23 cellular contexts compared by ENCODE assay signal in genomic region chr12:119791453-119791852, GRCh38.
"Had no signal": no experiment of that assay in that cellular context is flagged by ENCODE, and none has a peak within 500 bp of the region (broad histone marks: within the 10 kb centered on the region; RNA-seq: fewer than 3 reads in every experiment).

No MANE protein-coding gene starts in this region.

- DNase-seq: activated CD4-positive, alpha-beta T cell treated with anti-CD3 and anti-CD28 coated beads for 1 hour; activated CD4-positive, alpha-beta T cell treated with anti-CD3 and anti-CD28 coated beads for 4 hours; activated CD4-positive, alpha-beta T cell treated with anti-CD3 and anti-CD28 coated beads, Interleukin-2, amount 10 ng/mL, durations not matched to agents 7 days and 5 days; activated CD4-positive, alpha-beta T cell treated with anti-CD3 and anti-CD28 coated beads, Interleukin-2, amount 50 U/mL, for 48 hours; activated CD8-positive, alpha-beta memory T cell treated with anti-CD3 and anti-CD28 coated beads for 24 hours; activated CD8-positive, alpha-beta T cell treated with anti-CD3 and anti-CD28 coated beads for 36 hours; activated effector memory CD4-positive, alpha-beta T cell treated with Interleukin-2 at 50 U/mL for 16 hours; activated gamma-delta T cell treated with Interleukin-2 at 50 U/mL for 16 hours; activated naive CD4-positive, alpha-beta T cell treated with anti-CD3 and anti-CD28 coated beads, Interleukin-2, amount 50 U/mL, for 16 hours; activated naive CD4-positive, alpha-beta T cell treated with Interleukin-2 at 50 U/mL for 16 hours; activated T-cell treated with anti-CD3 and anti-CD28 coated beads, Interleukin-2, amount 50 U/mL, for 4 hours; amniotic stem cell; aorta; body of pancreas; cortex of kidney; dermis blood vessel endothelial cell; effector CD8-positive, alpha-beta T cell; esophagus squamous epithelium; foreskin melanocyte; T-helper 2 cell had no signal

- H3K27me3 ChIP-seq: body of pancreas, esophagus squamous epithelium had no signal

- H3K4me3 ChIP-seq: body of pancreas, esophagus squamous epithelium, gastroesophageal sphincter had no signal

- H3K27ac ChIP-seq: body of pancreas, epithelial cell of prostate, esophagus squamous epithelium, gastroesophageal sphincter, VCaP had no signal
